In genomic region chr9:107465467-107466451, GRCh38 we compare ENCODE assay signal across 8 cellular contexts. TPM values are rescaled to one million over a fixed set of nuclear protein-coding genes. Genes with fewer than 3 reads are reported as not detected.
A peak's percentile ranks its signal among the peaks of the same experiment; 100 is the strongest.
DNase-seq lines count a peak whose midpoint lies in the region; ATAC-seq and TF ChIP-seq lines count a peak whose summit lies in the region.

No MANE protein-coding gene starts in this region.

- no peaks in the 10 kb centered on the region for H3K9me3 Mint-ChIP-seq in MCF 10A (ENCODE audit: unreplicated experiment)

- H3K27ac Mint-ChIP-seq in MCF 10A (ENCODE audit: low read depth, unreplicated experiment) = no peak overlapping the region

- H3K4me3 ChIP-seq in GM12864 (ENCODE audit: low read depth, low read length) (no peak overlapping the region), iPS-18c (ENCODE audit: insufficient read depth, low read depth, low read length) (peak overlapping the region; percentile 65), sigmoid colon (peak overlapping the region; percentile 30 to 61 (median 50))

- no peaks in the 10 kb centered on the region for H3K4me1 Mint-ChIP-seq in MCF 10A (ENCODE audit: insufficient read depth, unreplicated experiment)

- intact Hi-C loops in MCF 10A (cut with micrococcal nuclease) (loop anchor here (1.0 to 5.0 kb wide), 5 partner anchors 807 to 1349 kb away; no protein-coding TSS in a partner anchor), sigmoid colon (cut with DNase I) (loop anchor here (5.0 kb wide), 2 partner anchors 1102 to 1297 kb away; no protein-coding TSS in a partner anchor)

- peak overlapping the region in 2 of 4 donors; percentile 8 to 24 for H3K27ac ChIP-seq in sigmoid colon

- no TSS peak for BruUV-seq in MCF 10A (replicated peaks; lab: Mats Ljungman, UMichigan)

- no peaks in the 10 kb centered on the region for H3K36me3 ChIP-seq in sigmoid colon

- CTCF ChIA-PET in MCF 10A (lab: Yijun Ruan, JAX) = interaction anchor here (0.5 to 2.2 kb wide), 23 partner anchors 8 to 1322 kb away, joined by 3 to 11 read pairs (median 3); no protein-coding TSS in a partner anchor

- H3K27me3 ChIP-seq in sigmoid colon = peaks cover 0 to 15% (median 0%) of the 10 kb centered on the region in 3 donors

- H3K4me1 ChIP-seq in sigmoid colon = peaks cover 0 to 13% (median 5%) of the 10 kb centered on the region in 4 donors

- TF ChIP-seq POLR2A in sigmoid colon (IDR thresholded peaks at IDR 0.05) = no peak

- POLR2A ChIA-PET in MCF 10A (lab: Yijun Ruan, JAX) = interaction anchor here (0.9 to 1.4 kb wide), 2 partner anchors 11 to 22 kb away, joined by 3 read pairs; no protein-coding TSS in a partner anchor

- ATAC-seq in GM21528 (IDR thresholded peaks at IDR 0.05; ENCODE audit: low FRiP score, unreplicated experiment) = no peak

- 4 to 7% methylated on average over 75 of the region's 75 CpGs for WGBS in sigmoid colon, 2 donors

- no peak for TF ChIP-seq EP300 in sigmoid colon (IDR thresholded peaks at IDR 0.05)

- H3K36me3 Mint-ChIP-seq in MCF 10A (ENCODE audit: insufficient read depth, unreplicated experiment) = no peaks in the 10 kb centered on the region

- H3K27me3 Mint-ChIP-seq in MCF 10A (ENCODE audit: insufficient read depth, unreplicated experiment) = no peaks in the 10 kb centered on the region

- no peak for DNase-seq in GM12864 (ENCODE audit: low read depth)
- peak; percentile 3 for DNase-seq in GOT3 (lab: John Stamatoyannopoulos, UW)
- peak; percentile 22 for DNase-seq in NCI-H226
- peak; percentile 61 for DNase-seq in MCF 10A (ENCODE audit: unreplicated experiment)
- DNase-seq in sigmoid colon = peak; percentile 88
- DNase-seq in NCI-H2029 (lab: John Stamatoyannopoulos, UW) = no peak

- no peaks in the 10 kb centered on the region for H3K9me3 ChIP-seq in iPS-18c (ENCODE audit: control insufficient read depth, insufficient read depth, low read length)
- H3K9me3 ChIP-seq in sigmoid colon = no peaks in the 10 kb centered on the region

- TF ChIP-seq CTCF in GM12864 (IDR thresholded peaks at IDR 0.05; ENCODE audit: low read depth, low read length, missing control alignments) (peak; percentile 51), MCF 10A (IDR thresholded peaks at IDR 0.05; ENCODE audit: unreplicated experiment) (peak; percentile 95), sigmoid colon (IDR thresholded peaks at IDR 0.05) (peak; percentile 51 to 94 (median 66))

- H3K4me3 Mint-ChIP-seq in MCF 10A (ENCODE audit: unreplicated experiment) = peak overlapping the region; percentile 69

RNA-seq across cellular contexts. Expression of gene KLF4, which starts 23.8 kb away (rescaled TPM):
- total RNA-seq in MCF 10A (2022) = 94.9 and 96.0 TPM in 2 replicates
- 10 to 100 TPM; 22.8 to 61.8 (median 34.7) TPM for total RNA-seq in sigmoid colon
- polyA plus RNA-seq in sigmoid colon = 100 to 1,000 TPM; 142 to 392 (median 330) TPM

Comparison
In these comparisons a context has a peak if more than half of its experiments do, and no peak if none do; other contexts are left out.
1. DNase-seq: peak in GOT3 (single experiment), NCI-H226 (single experiment), MCF 10A (single experiment) and sigmoid colon (single experiment); none in GM12864 (single experiment) and NCI-H2029 (single experiment).
2. Peak in every context shown above with its lines, with median percentiles within 50 percentile points of each other: CTCF ChIP-seq.